Comparison of ENCODE assay signal across 8 cellular contexts in the genomic region with DNA sequence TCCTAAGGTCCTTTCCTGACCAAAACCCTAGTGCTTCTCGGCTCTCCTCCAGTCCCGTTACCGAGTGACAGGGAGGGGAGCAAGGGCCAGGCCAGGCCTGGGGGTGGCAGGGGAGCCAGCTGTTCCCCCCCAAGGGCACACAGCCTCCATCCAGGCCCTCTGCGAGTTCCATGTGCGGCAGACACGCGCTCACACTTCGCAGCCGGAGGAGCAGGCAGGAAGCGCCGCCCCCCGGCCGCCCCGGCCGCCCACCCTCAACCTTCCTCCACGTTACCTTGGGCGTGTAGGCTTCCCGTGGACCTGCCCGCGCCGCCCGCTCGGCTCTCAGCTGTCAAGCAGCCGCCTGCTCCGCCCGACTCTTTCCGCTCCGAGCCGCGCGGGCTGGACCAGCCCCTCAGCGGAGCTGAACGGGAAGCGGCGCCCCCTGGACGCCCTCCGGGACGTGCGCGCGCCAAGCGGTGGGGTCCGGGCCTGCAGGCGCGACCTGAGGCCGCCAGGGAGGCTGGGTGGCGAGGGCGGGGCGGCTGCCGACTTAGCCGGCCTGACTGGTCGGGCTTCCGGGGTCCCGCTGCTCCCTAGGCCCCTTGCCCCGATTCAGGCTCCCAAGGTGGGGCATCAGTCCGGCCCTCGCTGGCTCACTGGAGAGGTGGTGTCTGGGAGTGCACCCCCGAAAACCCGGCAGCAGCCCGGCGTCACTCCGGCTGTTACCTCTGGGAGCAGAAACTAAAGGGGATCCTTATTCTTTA.
A peak's percentile ranks its signal among the peaks of the same experiment; 100 is the strongest.
DNase-seq lines count a peak whose midpoint lies in the region; ATAC-seq and TF ChIP-seq lines count a peak whose summit lies in the region.

A gene with protein sequence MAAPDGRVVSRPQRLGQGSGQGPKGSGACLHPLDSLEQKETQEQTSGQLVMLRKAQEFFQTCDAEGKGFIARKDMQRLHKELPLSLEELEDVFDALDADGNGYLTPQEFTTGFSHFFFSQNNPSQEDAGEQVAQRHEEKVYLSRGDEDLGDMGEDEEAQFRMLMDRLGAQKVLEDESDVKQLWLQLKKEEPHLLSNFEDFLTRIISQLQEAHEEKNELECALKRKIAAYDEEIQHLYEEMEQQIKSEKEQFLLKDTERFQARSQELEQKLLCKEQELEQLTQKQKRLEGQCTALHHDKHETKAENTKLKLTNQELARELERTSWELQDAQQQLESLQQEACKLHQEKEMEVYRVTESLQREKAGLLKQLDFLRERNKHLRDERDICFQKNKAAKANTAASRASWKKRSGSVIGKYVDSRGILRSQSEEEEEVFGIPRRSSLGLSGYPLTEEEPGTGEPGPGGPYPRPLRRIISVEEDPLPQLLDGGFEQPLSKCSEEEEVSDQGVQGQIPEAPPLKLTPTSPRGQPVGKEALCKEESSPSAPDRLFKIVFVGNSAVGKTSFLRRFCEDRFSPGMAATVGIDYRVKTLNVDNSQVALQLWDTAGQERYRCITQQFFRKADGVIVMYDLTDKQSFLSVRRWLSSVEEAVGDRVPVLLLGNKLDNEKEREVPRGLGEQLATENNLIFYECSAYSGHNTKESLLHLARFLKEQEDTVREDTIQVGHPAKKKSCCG (minus strand): TSS at position 369 of the 746 bp plus-strand sequence. CDS start 56,110 bp downstream, outside the sequence.

- DNase-seq in GM10248 (ENCODE audit: extremely low spot score) (peak; percentile 92), GOT3 (lab: John Stamatoyannopoulos, UW) (peak; percentile 40), coronary artery (ENCODE audit: low spot score) (no peak), memory B cell (ENCODE audit: low spot score in 2 of 2) (peak; percentile 80 to 84), NCI-H1417 treated with DMSO at 0.1 percent for 48 hours (lab: John Stamatoyannopoulos, UW) (no peak)
- peak; percentile 74 to 84 (median 76) for DNase-seq in activated CD4-positive, CD25-positive, alpha-beta regulatory T cell (lab: John Stamatoyannopoulos, UW)
- peak; percentile 70 to 76 for DNase-seq in stimulated activated CD8-positive, alpha-beta memory T cell treated with anti-CD3 and anti-CD28 coated beads, Interleukin-15, amount 100 ng/mL, for 4 hours (ENCODE audit: low read depth in 2 of 2)

- TF ChIP-seq CTCF in GM10248 (IDR thresholded peaks at IDR 0.05; ENCODE audit: control extremely low read depth, extremely low read depth, low read depth, missing control alignments), result peak; percentile 88
- TF ChIP-seq CTCF in Loucy (conservative IDR thresholded peaks at IDR 0.05; ENCODE audit: low read length), result peak; percentile 61
- no peak for TF ChIP-seq CTCF in coronary artery (IDR thresholded peaks at IDR 0.05)

- no peaks in the 10 kb centered on the region for H3K9me2 ChIP-seq in Loucy (replicated peaks; ENCODE audit: low read depth, low read length)

- peaks cover 42% of the 10 kb centered on the region for H3K79me2 ChIP-seq in Loucy (ENCODE audit: insufficient read depth, low read length)

- peak within 1 kb of the TSS in 1 of 2 donors; percentile 85 for H3K27ac ChIP-seq in coronary artery

- peak; percentile 83 for ATAC-seq in memory B cell (ENCODE audit: low read depth)

- CTCF ChIA-PET in GM10248 (lab: Yijun Ruan, JAX), result interaction anchor here (0.6 to 1.9 kb wide), 12 partner anchors 9 to 844 kb away, joined by 3 to 9 read pairs (median 4); no protein-coding TSS in a partner anchor

- peak within 1 kb of the TSS; percentile 95 for H2AFZ ChIP-seq in Loucy (ENCODE audit: low read length)

- POLR2A ChIA-PET in GM10248 (lab: Yijun Ruan, JAX), result no interaction called here

- no peaks in the 10 kb centered on the region for H3K36me3 ChIP-seq in Loucy (ENCODE audit: insufficient read depth, low read length)

- H3K4me1 ChIP-seq in Loucy (ENCODE audit: insufficient read depth, low read length, poor library complexity, severe bottlenecking), result peaks cover 42% of the 10 kb centered on the region

- peaks cover 35% of the 10 kb centered on the region for H3K4me1 Mint-ChIP-seq in memory B cell

- peaks cover 7% of the 10 kb centered on the region for H4K20me1 ChIP-seq in Loucy (ENCODE audit: insufficient read depth, low read length, poor library complexity, severe bottlenecking)

- H3K4me3 ChIP-seq in Loucy (ENCODE audit: low read length, poor library complexity, severe bottlenecking) (peak within 1 kb of the TSS; percentile 96), coronary artery (peak within 1 kb of the TSS; percentile 77)

- H3K27me3 ChIP-seq in Loucy (ENCODE audit: insufficient read depth, low read length, poor library complexity, severe bottlenecking), result no peaks in the 10 kb centered on the region

- no peaks in the 10 kb centered on the region for H3K27me3 Mint-ChIP-seq in memory B cell

- H3K9me3 Mint-ChIP-seq in memory B cell, result no peaks in the 10 kb centered on the region

- peaks cover 11% of the 10 kb centered on the region for H3K36me3 Mint-ChIP-seq in memory B cell

- H3K9ac ChIP-seq in Loucy (ENCODE audit: low read depth, low read length, poor library complexity, severe bottlenecking), result peak within 1 kb of the TSS; percentile 80

- peak within 1 kb of the TSS; percentile 93 for H3K4me3 Mint-ChIP-seq in memory B cell

- peak within 1 kb of the TSS; percentile 96 for H3K4me2 ChIP-seq in Loucy (ENCODE audit: low read depth, low read length, poor library complexity, severe bottlenecking)

- peak within 1 kb of the TSS; percentile 97 for H3K27ac Mint-ChIP-seq in memory B cell

- H3K9me3 ChIP-seq in Loucy (ENCODE audit: insufficient read depth, low read depth, low read length), result no peaks in the 10 kb centered on the region

- H3F3A ChIP-seq in Loucy (ENCODE audit: low read depth), result 0 out of 2 replicates have a peak, but pooled peaks cover 4% of the 10 kb centered on the region

Comparison
In these comparisons a context has a peak if more than half of its experiments do, and no peak if none do; other contexts are left out.
1. DNase-seq: peak in GM10248 (single experiment), GOT3 (single experiment), activated CD4-positive, CD25-positive, alpha-beta regulatory T cell (4 of 4), memory B cell (2 of 2) and stimulated activated CD8-positive, alpha-beta memory T cell treated with anti-CD3 and anti-CD28 coated beads, Interleukin-15, amount 100 ng/mL, for 4 hours (2 of 2); none in coronary artery (single experiment) and NCI-H1417 treated with DMSO at 0.1 percent for 48 hours (single experiment).